In the genomic region with DNA sequence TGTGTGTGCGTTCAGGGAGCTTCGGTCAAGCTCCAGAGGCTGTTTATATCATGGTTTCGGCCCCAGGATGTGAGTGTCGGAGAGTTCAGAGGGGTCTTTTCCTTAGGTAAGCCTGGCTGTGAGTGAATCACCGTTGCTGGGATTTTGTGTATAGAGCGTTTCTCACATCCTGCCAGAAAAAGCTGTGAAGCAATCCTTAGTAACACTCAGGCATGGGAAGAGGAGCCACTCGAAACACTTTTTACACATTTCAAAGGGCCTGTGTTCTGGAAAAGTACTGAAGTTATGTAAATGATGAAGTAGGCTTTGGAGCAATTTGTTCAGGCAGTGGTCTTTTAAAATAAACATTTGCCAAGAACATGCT, we compare ENCODE assay signal across 8 cellular contexts. TPM values are rescaled to one million over a fixed set of nuclear protein-coding genes. Genes with fewer than 3 reads are reported as not detected.
A peak's percentile ranks its signal among the peaks of the same experiment; 100 is the strongest.
DNase-seq lines count a peak whose midpoint lies in the region; ATAC-seq and TF ChIP-seq lines count a peak whose summit lies in the region.

No MANE protein-coding gene starts in this region.

- H3K4me3 Mint-ChIP-seq in HFFc6: peak overlapping the region; percentile 95

- ATAC-seq in thoracic aorta (ENCODE audit: insufficient number of reproducible peaks, low FRiP score, low read depth) (peak; percentile 21), HG02623 (IDR thresholded peaks at IDR 0.05; ENCODE audit: unreplicated experiment) (no peak)

- in situ Hi-C loops in GM13977 (cut with MboI; ENCODE audit: low pct_unique_long_range_greater_than_20kb, low sequenced_read_pairs, unreplicated experiment): no loop called here

- H3K27ac Mint-ChIP-seq in HFFc6: peak overlapping the region; percentile 97

- H3K27me3 ChIP-seq in thoracic aorta (replicated peaks; ENCODE audit: insufficient read depth): no peaks in the 10 kb centered on the region

- DNase-seq in HFFc6: peak; percentile 83
- DNase-seq in amniotic stem cell (lab: John Stamatoyannopoulos, UW): peak; percentile 32
- DNase-seq in kidney glomerular epithelial cell (lab: John Stamatoyannopoulos, UW): peak; percentile 47
- DNase-seq in thoracic aorta (ENCODE audit: low spot score): no peak
- DNase-seq in GM13977 (ENCODE audit: low spot score): no peak
- DNase-seq in stimulated activated naive CD4-positive, alpha-beta T cell treated with Interleukin-2 at 50 U/mL for 16 hours (lab: John Stamatoyannopoulos, UW): no peak

- H3K36me3 Mint-ChIP-seq in HFFc6 (ENCODE audit: low read depth): peaks cover 27% of the 10 kb centered on the region

- no peaks in the 10 kb centered on the region for H3K9me3 Mint-ChIP-seq in HFFc6

- peaks cover 4% of the 10 kb centered on the region for H3K27me3 Mint-ChIP-seq in HFFc6 (ENCODE audit: insufficient read depth)

- H3K4me3 ChIP-seq in thoracic aorta: peak overlapping the region; percentile 98

- H3K4me1 Mint-ChIP-seq in HFFc6 (ENCODE audit: low read depth): peaks cover 83% of the 10 kb centered on the region

- TF ChIP-seq CTCF in 22Rv1 (IDR thresholded peaks at IDR 0.05) (no peak), HFFc6 (IDR thresholded peaks at IDR 0.05) (no peak), thoracic aorta (IDR thresholded peaks at IDR 0.05) (no peak), GM13977 (IDR thresholded peaks at IDR 0.05; ENCODE audit: extremely low read depth, insufficient read depth, missing control alignments) (no peak)

- H3K4me1 ChIP-seq in thoracic aorta (ENCODE audit: control insufficient read depth in 1 of 2, low read depth in 2 of 2): peaks cover 23 to 66% of the 10 kb centered on the region in 2 donors

- H3K9me3 ChIP-seq in thoracic aorta: no peaks in the 10 kb centered on the region

- no peaks in the 10 kb centered on the region for H3K36me3 ChIP-seq in thoracic aorta

- H3K27ac ChIP-seq in 22Rv1 (peak overlapping the region; percentile 48), thoracic aorta (peak overlapping the region; percentile 87 to 93)

RNA-seq across cellular contexts. Expression of a gene that starts 0.7 kb away (rescaled TPM):
- 10 to 100 TPM; 20.2 to 26.1 (median 24.5) TPM for total RNA-seq in HFFc6 (2021; fragmentation: NEBNext Ultra II Directional; extraction: Animal tissue kit (Norgen Biotek cat#: 25700))
- total RNA-seq in thoracic aorta: 10 to 100 TPM; 52.0 to 98.4 TPM

RNA-seq across cellular contexts. Expression of a gene that starts 19.2 kb away (rescaled TPM):
- 10 to 100 TPM; 27.4 to 37.2 (median 33.2) TPM for total RNA-seq in HFFc6 (2021; fragmentation: NEBNext Ultra II Directional; extraction: Animal tissue kit (Norgen Biotek cat#: 25700))
- 100 to 1,000 TPM; 313 to 361 TPM for total RNA-seq in thoracic aorta

Comparison
In these comparisons a context has a peak if more than half of its experiments do, and no peak if none do; other contexts are left out.
1. DNase-seq: peak in HFFc6 (single experiment), amniotic stem cell (single experiment) and kidney glomerular epithelial cell (single experiment); none in thoracic aorta (single experiment), GM13977 (single experiment) and stimulated activated naive CD4-positive, alpha-beta T cell treated with Interleukin-2 at 50 U/mL for 16 hours (single experiment).
2. RNA of a gene that starts 19.2 kb away (total RNA-seq): 313 to 361 TPM in thoracic aorta; 27.4 to 37.2 TPM in HFFc6; every median in the first group is over 4 times any median in the second.